1 cellular context compared by ENCODE assay signal in the genomic region with DNA sequence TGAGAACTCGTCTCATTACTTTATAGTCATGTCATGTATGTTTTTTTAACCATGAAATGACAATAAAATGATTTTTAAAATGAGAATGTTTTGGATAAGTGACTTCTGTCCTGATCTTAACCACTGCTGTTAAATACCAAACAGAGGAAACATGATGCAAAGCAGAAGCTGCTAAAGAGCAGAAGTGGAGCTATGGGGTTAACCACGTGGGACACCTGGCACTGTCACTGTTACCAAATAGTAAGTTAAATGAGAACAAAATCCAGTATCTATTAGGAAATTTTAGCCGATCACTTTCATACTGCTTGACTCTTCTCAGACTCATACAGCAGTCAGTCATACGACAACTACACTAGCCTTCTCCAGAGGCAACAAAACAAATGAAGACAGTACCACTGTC.
TF ChIP-seq lines count a peak whose summit lies in the region.

No MANE protein-coding gene starts in this region.

TF ChIP-seq in HepG2, 621 proteins besides CTCF, POLR2A, EP300 and RAD21 (continued from another document):
- TF ChIP-seq, protein P1, sequence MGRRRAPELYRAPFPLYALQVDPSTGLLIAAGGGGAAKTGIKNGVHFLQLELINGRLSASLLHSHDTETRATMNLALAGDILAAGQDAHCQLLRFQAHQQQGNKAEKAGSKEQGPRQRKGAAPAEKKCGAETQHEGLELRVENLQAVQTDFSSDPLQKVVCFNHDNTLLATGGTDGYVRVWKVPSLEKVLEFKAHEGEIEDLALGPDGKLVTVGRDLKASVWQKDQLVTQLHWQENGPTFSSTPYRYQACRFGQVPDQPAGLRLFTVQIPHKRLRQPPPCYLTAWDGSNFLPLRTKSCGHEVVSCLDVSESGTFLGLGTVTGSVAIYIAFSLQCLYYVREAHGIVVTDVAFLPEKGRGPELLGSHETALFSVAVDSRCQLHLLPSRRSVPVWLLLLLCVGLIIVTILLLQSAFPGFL (CRISPR knock-in tag; IDR thresholded peaks at IDR 0.05): no peak
- TF ChIP-seq ZNF761 (CRISPR knock-in tag; conservative IDR thresholded peaks at IDR 0.05): no peak
- TF ChIP-seq, protein P2, sequence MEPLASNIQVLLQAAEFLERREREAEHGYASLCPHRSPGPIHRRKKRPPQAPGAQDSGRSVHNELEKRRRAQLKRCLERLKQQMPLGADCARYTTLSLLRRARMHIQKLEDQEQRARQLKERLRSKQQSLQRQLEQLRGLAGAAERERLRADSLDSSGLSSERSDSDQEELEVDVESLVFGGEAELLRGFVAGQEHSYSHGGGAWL (CRISPR knock-in tag; IDR thresholded peaks at IDR 0.05): no peak
- no peak for TF ChIP-seq CBFB (CRISPR knock-in tag; IDR thresholded peaks at IDR 0.05)
- no peak for TF ChIP-seq ZNF614 (CRISPR knock-in tag; IDR thresholded peaks at IDR 0.05; ENCODE audit: borderline replicate concordance)
- TF ChIP-seq, protein P3, sequence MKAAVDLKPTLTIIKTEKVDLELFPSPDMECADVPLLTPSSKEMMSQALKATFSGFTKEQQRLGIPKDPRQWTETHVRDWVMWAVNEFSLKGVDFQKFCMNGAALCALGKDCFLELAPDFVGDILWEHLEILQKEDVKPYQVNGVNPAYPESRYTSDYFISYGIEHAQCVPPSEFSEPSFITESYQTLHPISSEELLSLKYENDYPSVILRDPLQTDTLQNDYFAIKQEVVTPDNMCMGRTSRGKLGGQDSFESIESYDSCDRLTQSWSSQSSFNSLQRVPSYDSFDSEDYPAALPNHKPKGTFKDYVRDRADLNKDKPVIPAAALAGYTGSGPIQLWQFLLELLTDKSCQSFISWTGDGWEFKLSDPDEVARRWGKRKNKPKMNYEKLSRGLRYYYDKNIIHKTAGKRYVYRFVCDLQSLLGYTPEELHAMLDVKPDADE (CRISPR knock-in tag; IDR thresholded peaks at IDR 0.05): no peak
- TF ChIP-seq NFKB2 (CRISPR knock-in tag; IDR thresholded peaks at IDR 0.05; ENCODE audit: borderline replicate concordance): no peak
- TF ChIP-seq FOXP1 (IDR thresholded peaks at IDR 0.05): no peak
- TF ChIP-seq FOXP1 (CRISPR knock-in tag; IDR thresholded peaks at IDR 0.05): no peak
- TF ChIP-seq HMGA1 (CRISPR knock-in tag; conservative IDR thresholded peaks at IDR 0.05): no peak
- TF ChIP-seq XBP1 (CRISPR knock-in tag; IDR thresholded peaks at IDR 0.05): no peak
- TF ChIP-seq, protein P4, sequence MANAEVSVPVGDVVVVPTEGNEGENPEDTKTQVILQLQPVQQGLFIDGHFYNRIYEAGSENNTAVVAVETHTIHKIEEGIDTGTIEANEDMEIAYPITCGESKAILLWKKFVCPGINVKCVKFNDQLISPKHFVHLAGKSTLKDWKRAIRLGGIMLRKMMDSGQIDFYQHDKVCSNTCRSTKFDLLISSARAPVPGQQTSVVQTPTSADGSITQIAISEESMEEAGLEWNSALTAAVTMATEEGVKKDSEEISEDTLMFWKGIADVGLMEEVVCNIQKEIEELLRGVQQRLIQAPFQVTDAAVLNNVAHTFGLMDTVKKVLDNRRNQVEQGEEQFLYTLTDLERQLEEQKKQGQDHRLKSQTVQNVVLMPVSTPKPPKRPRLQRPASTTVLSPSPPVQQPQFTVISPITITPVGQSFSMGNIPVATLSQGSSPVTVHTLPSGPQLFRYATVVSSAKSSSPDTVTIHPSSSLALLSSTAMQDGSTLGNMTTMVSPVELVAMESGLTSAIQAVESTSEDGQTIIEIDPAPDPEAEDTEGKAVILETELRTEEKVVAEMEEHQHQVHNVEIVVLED (CRISPR knock-in tag; IDR thresholded peaks at IDR 0.05; ENCODE audit: borderline replicate concordance): no peak
